Comparison of ENCODE assay signal across 25 cellular contexts in the genomic region with DNA sequence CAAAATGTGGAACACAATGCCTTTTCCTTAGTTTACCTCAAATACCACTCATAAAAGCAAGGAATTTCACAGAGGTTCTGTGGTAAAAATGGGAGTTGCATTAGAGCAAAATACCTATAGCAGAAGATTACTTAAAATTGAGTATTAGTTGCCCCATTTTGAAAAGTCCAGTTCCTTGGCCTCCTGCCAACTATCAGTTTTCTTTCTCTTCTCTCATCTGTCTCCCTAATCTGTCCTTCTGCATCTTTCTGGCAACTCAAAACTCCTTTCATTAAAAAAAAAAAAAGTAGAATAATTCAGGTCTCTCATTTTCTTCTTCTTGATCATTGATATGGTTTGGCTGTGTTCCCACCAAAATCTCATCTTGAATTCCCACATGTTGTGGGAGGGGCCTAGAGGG.
"Had no signal": no experiment of that assay in that cellular context is flagged by ENCODE, and none has a peak within 500 bp of the region (broad histone marks: within the 10 kb centered on the region; RNA-seq: fewer than 3 reads in every experiment).

No MANE protein-coding gene starts in this region.

- H3K4me2 ChIP-seq: SK-N-SH had no signal

- H3K9me3 Mint-ChIP-seq: activated CD8-positive, alpha-beta T cell treated with anti-CD3 and anti-CD28 coated beads for 36 hours; activated naive CD8-positive, alpha-beta T cell treated with anti-CD3 and anti-CD28 coated beads, Interleukin-2, amount 10 ng/mL, durations not matched to agents 7 days and 5 days; activated T-cell treated with anti-CD3 and anti-CD28 coated beads, Interleukin-2, amount 50 U/mL, for 72 hours; activated T-helper 2 cell treated with anti-CD3 and anti-CD28 coated beads, Interferon-gamma antibody, Interleukin-2, Interleukin-4, amounts not matched to agents 10 μg/mL and 5 μg/mL and 100 μg/mL, durations not matched to agents 14 hours and 24 hours and 36 hours had no signal

- H3K36me3 Mint-ChIP-seq: activated naive CD8-positive, alpha-beta T cell treated with anti-CD3 and anti-CD28 coated beads, Interleukin-2, amount 10 ng/mL, durations not matched to agents 7 days and 5 days had no signal

- H3K27me3 Mint-ChIP-seq: activated CD4-positive, alpha-beta T cell treated with anti-CD3 and anti-CD28 coated beads for 36 hours; activated CD8-positive, alpha-beta T cell treated with anti-CD3 and anti-CD28 coated beads for 36 hours; activated naive CD8-positive, alpha-beta T cell treated with anti-CD3 and anti-CD28 coated beads, Interleukin-2, amount 10 ng/mL, durations not matched to agents 7 days and 5 days had no signal

- H3K9me2 ChIP-seq: SK-N-SH had no signal

- H3K27ac ChIP-seq: adrenal gland, SJCRH30, VCaP had no signal

- DNase-seq: activated CD4-positive, alpha-beta T cell treated with anti-CD3 and anti-CD28 coated beads for 36 hours; activated CD4-positive, alpha-beta T cell treated with anti-CD3 and anti-CD28 coated beads, Interleukin-2, amount 50 U/mL, for 1 hour; activated CD8-positive, alpha-beta memory T cell treated with anti-CD3 and anti-CD28 coated beads, Interleukin-2, amount 50 U/mL, for 4 hours; activated CD8-positive, alpha-beta T cell treated with anti-CD3 and anti-CD28 coated beads for 36 hours; activated gamma-delta T cell treated with Interleukin-2 at 50 U/mL for 16 hours; activated naive CD4-positive, alpha-beta T cell treated with anti-CD3 and anti-CD28 coated beads, Interleukin-2, amount 50 U/mL, for 16 hours; activated naive CD8-positive, alpha-beta T cell treated with anti-CD3 and anti-CD28 coated beads, Interleukin-2, amount 10 ng/mL, durations not matched to agents 7 days and 5 days; activated T-cell treated with anti-CD3 and anti-CD28 coated beads, Interleukin-2, amount 50 U/mL, for 72 hours; adrenal gland; anterior cingulate cortex; KBM-7; NCI-H1048; NCI-H146; NCI-H1930; NCI-H345; NCI-H510A; NCI-H526 treated with DMSO at 0.1 percent for 48 hours; NCI-H82; Right ventricle myocardium superior; RPMI8226; SK-N-SH; T-helper 1 cell had no signal

- H3K27me3 ChIP-seq: adrenal gland, SJCRH30 had no signal

- H3K36me3 ChIP-seq: adrenal gland, SJCRH30 had no signal

- ATAC-seq: activated CD4-positive, alpha-beta T cell treated with anti-CD3 and anti-CD28 coated beads for 36 hours; activated CD8-positive, alpha-beta T cell treated with anti-CD3 and anti-CD28 coated beads for 36 hours; activated T-cell treated with anti-CD3 and anti-CD28 coated beads, Interleukin-2, amount 50 U/mL, for 72 hours had no signal

- H3K4me3 ChIP-seq: adrenal gland, SJCRH30 had no signal

- H3K4me1 Mint-ChIP-seq: activated CD4-positive, alpha-beta T cell treated with anti-CD3 and anti-CD28 coated beads for 36 hours; activated naive CD8-positive, alpha-beta T cell treated with anti-CD3 and anti-CD28 coated beads, Interleukin-2, amount 10 ng/mL, durations not matched to agents 7 days and 5 days had no signal

- H3K9me3 ChIP-seq: adrenal gland, SK-N-SH had no signal

- H3K27ac Mint-ChIP-seq: activated CD4-positive, alpha-beta T cell treated with anti-CD3 and anti-CD28 coated beads for 36 hours; activated CD8-positive, alpha-beta T cell treated with anti-CD3 and anti-CD28 coated beads for 36 hours; activated naive CD8-positive, alpha-beta T cell treated with anti-CD3 and anti-CD28 coated beads, Interleukin-2, amount 10 ng/mL, durations not matched to agents 7 days and 5 days; activated T-cell treated with anti-CD3 and anti-CD28 coated beads, Interleukin-2, amount 50 U/mL, for 72 hours; activated T-helper 2 cell treated with anti-CD3 and anti-CD28 coated beads, Interferon-gamma antibody, Interleukin-2, Interleukin-4, amounts not matched to agents 10 μg/mL and 5 μg/mL and 100 μg/mL, durations not matched to agents 14 hours and 24 hours and 36 hours had no signal

- H3K4me3 Mint-ChIP-seq: activated CD4-positive, alpha-beta T cell treated with anti-CD3 and anti-CD28 coated beads for 36 hours; activated CD8-positive, alpha-beta T cell treated with anti-CD3 and anti-CD28 coated beads for 36 hours; activated naive CD8-positive, alpha-beta T cell treated with anti-CD3 and anti-CD28 coated beads, Interleukin-2, amount 10 ng/mL, durations not matched to agents 7 days and 5 days; activated T-cell treated with anti-CD3 and anti-CD28 coated beads, Interleukin-2, amount 50 U/mL, for 72 hours had no signal

- H3K9ac ChIP-seq: SK-N-SH had no signal

- H3K4me1 ChIP-seq: adrenal gland had no signal
